Comparison of ENCODE assay signal across 2 cellular contexts in genomic region chr20:31505903-31506302, GRCh38.
TF ChIP-seq lines count a peak whose summit lies in the region.

No MANE protein-coding gene starts in this region.

TF ChIP-seq in GM23338, 12 proteins besides CTCF, POLR2A, EP300 and RAD21:
- TF ChIP-seq CREB1 (CRISPR knock-in tag; IDR thresholded peaks at IDR 0.05; ENCODE audit: low read depth): no peak
- no peak for TF ChIP-seq POLR2AphosphoS5 (IDR thresholded peaks at IDR 0.05; ENCODE audit: low read depth)
- no peak for TF ChIP-seq ZNF114 (CRISPR knock-in tag; IDR thresholded peaks at IDR 0.05)
- TF ChIP-seq EZH2 (IDR thresholded peaks at IDR 0.05; ENCODE audit: low read depth, unreplicated experiment): no peak
- no peak for TF ChIP-seq ZNF331 (CRISPR knock-in tag; IDR thresholded peaks at IDR 0.05; ENCODE audit: low read depth)
- no peak for TF ChIP-seq ETS1 (IDR thresholded peaks at IDR 0.05)
- TF ChIP-seq ZNF462 (CRISPR knock-in tag; IDR thresholded peaks at IDR 0.05): no peak
- TF ChIP-seq EZH2phosphoT487 (IDR thresholded peaks at IDR 0.05; ENCODE audit: unreplicated experiment): no peak
- TF ChIP-seq STAT1 (IDR thresholded peaks at IDR 0.05; ENCODE audit: unreplicated experiment): no peak
- no peak for TF ChIP-seq REST (IDR thresholded peaks at IDR 0.05; ENCODE audit: unreplicated experiment)
- no peak for TF ChIP-seq JUNB (IDR thresholded peaks at IDR 0.05; ENCODE audit: unreplicated experiment)
- no peak for TF ChIP-seq NANOG (IDR thresholded peaks at IDR 0.05; ENCODE audit: borderline replicate concordance)

TF ChIP-seq in endothelial cell of umbilical vein, 7 proteins besides CTCF, POLR2A, EP300 and RAD21:
- peak; percentile 19 for TF ChIP-seq FOS (IDR thresholded peaks at IDR 0.05; ENCODE audit: borderline replicate concordance, insufficient read depth, low read length)
- TF ChIP-seq JUN (IDR thresholded peaks at IDR 0.05; ENCODE audit: borderline replicate concordance, insufficient read depth, insufficient read length, low read depth): no peak
- no peak for TF ChIP-seq EZH2 (IDR thresholded peaks at IDR 0.05; ENCODE audit: borderline replicate concordance, low read depth, low read length, severe bottlenecking)
